8 cellular contexts compared by ENCODE assay signal in genomic region chr17:17749921-17750320, GRCh38.
DNase-seq lines count a peak whose midpoint lies in the region; ATAC-seq, FAIRE-seq and TF ChIP-seq lines count a peak whose summit lies in the region.

No MANE protein-coding gene starts in this region.

- H4K5ac ChIP-seq in H1 (ENCODE audit: insufficient read length, low read depth, low read length): no peak overlapping the region

- no peak overlapping the region for H3K14ac ChIP-seq in H1 (ENCODE audit: insufficient read length)

- no peaks in the 10 kb centered on the region for H3K23me2 ChIP-seq in H1 (ENCODE audit: low read depth, low read length)

- H2AFZ ChIP-seq in H1 (ENCODE audit: low read length): 0 out of 2 replicates have a peak overlapping the region, but pooled peaks have one; percentile 4

- H4K91ac ChIP-seq in H1 (replicated peaks; ENCODE audit: insufficient read length, low read length): no peak overlapping the region

- TF ChIP-seq EP300 in H1 (IDR thresholded peaks at IDR 0.05; ENCODE audit: borderline replicate concordance in 1 of 2, low read depth in 2 of 2, low read length in 2 of 2) (no peak), ovary (IDR thresholded peaks at IDR 0.05) (no peak)

- no peak overlapping the region for H2AK5ac ChIP-seq in H1 (ENCODE audit: low read depth, low read length)

- H3K18ac ChIP-seq in H1 (ENCODE audit: extremely low read depth, low read length): no peak overlapping the region

- no peak overlapping the region for H2BK120ac ChIP-seq in H1 (replicated peaks; ENCODE audit: low read depth, low read length)

- no peak overlapping the region for H3K23ac ChIP-seq in H1 (ENCODE audit: insufficient read length)

- 30% methylated on average over 6 of the region's 6 CpGs; no CpG with 5 or more reads in 1 of the 2 experiments for WGBS in H1 (ENCODE audit: extremely low coverage in 1 of 2, insufficient coverage in 1 of 2, insufficient read length in 1 of 2, insufficient replicate concordance in 2 of 2, low coverage in 1 of 2, low lambda C conversion rate in 2 of 2, missing lambda C conversion rate in 1 of 2), 2 experiments
- WGBS in ovary, 3 donors: 44 to 59% (median 54%) methylated on average over 6 of the region's 6 CpGs

- no peak overlapping the region for H2BK20ac ChIP-seq in H1 (ENCODE audit: low read length)

- H3K79me2 ChIP-seq in H1 (ENCODE audit: control insufficient read depth in 1 of 2, insufficient read depth in 2 of 2, low read length in 2 of 2): no peaks in the 10 kb centered on the region

- H3K27me3 ChIP-seq in H1 (replicated peaks in 1 of 4; ENCODE audit: control insufficient read depth in 3 of 4, extremely low read depth in 1 of 4, insufficient read depth in 3 of 4, low read length in 3 of 4): no peaks in the 10 kb centered on the region
- H3K27me3 ChIP-seq in ovary: no peaks in the 10 kb centered on the region

- H3K36me3 ChIP-seq in H1 (ENCODE audit: control insufficient read depth in 2 of 4, insufficient read depth in 4 of 4, low read length in 3 of 4) (no peaks in the 10 kb centered on the region), ovary (no peaks in the 10 kb centered on the region)

- no peak for TF ChIP-seq RAD21 in H1 (IDR thresholded peaks at IDR 0.05 in 1 of 2, conservative IDR thresholded peaks at IDR 0.05 in 1 of 2; ENCODE audit: low read depth in 2 of 2, low read length in 2 of 2)

- peaks cover 5 to 34% (median 21%) of the 10 kb centered on the region in 4 experiments for H3K4me1 ChIP-seq in H1 (replicated peaks in 1 of 4; ENCODE audit: control insufficient read depth in 3 of 4, insufficient read depth in 4 of 4, low read length in 3 of 4)
- H3K4me1 ChIP-seq in ovary (ENCODE audit: insufficient read depth): peaks cover 8% of the 10 kb centered on the region

- no peaks in the 10 kb centered on the region for H3K79me1 ChIP-seq in H1 (ENCODE audit: low read depth, low read length)

- H4K20me1 ChIP-seq in H1 (replicated peaks in 1 of 2; ENCODE audit: control insufficient read depth in 1 of 2, insufficient read depth in 2 of 2, low read length in 2 of 2): no peaks in the 10 kb centered on the region

- POLR2A ChIA-PET in H1 (lab: Charles Lee; ENCODE audit: partially characterized antibody): interaction anchor here (1.4 to 2.5 kb wide), 2 partner anchors 9 to 10 kb away, joined by 3 to 13 read pairs; no protein-coding TSS in a partner anchor

- no peak overlapping the region for H4K8ac ChIP-seq in H1 (ENCODE audit: extremely low read depth, insufficient read depth, low read length)

- DNase-seq in DMS53 (lab: John Stamatoyannopoulos, UW): peak; percentile 51
- no peak for DNase-seq in DMS53 treated with DMSO at 0.1 percent for 48 hours (lab: John Stamatoyannopoulos, UW; ENCODE audit: unreplicated experiment)
- peak; percentile 85 for DNase-seq in NCI-H1436 treated with DMSO at 0.1 percent for 48 hours (lab: John Stamatoyannopoulos, UW)
- DNase-seq in activated CD4-positive, alpha-beta T cell treated with anti-CD3 and anti-CD28 coated beads, Interleukin-2, amount 50 U/mL, for 1 hour: peak; percentile 48
- peak; percentile 69 to 81 for DNase-seq in H1 (ENCODE audit: low read depth in 1 of 2, low spot score in 2 of 2)
- DNase-seq in ovary: peak in 4 of 5 donors; percentile 35 to 63 (median 58)

- H2BK12ac ChIP-seq in H1 (ENCODE audit: low read depth, low read length): no peak overlapping the region

- TF ChIP-seq CTCF in H1 (IDR thresholded peaks at IDR 0.05; ENCODE audit: control extremely low read depth in 1 of 3, insufficient read depth in 1 of 3, low read depth in 1 of 3, low read length in 3 of 3): no peak
- no peak for TF ChIP-seq CTCF in ovary (IDR thresholded peaks at IDR 0.05)

- H3K4ac ChIP-seq in H1 (replicated peaks; ENCODE audit: insufficient read length, low read depth, low read length): peak overlapping the region; percentile 28

- no peak for TF ChIP-seq POLR2A in H1 (IDR thresholded peaks at IDR 0.05; ENCODE audit: control extremely low read depth in 1 of 2, low read depth in 2 of 2, low read length in 2 of 2)
- no peak for TF ChIP-seq POLR2A in ovary (IDR thresholded peaks at IDR 0.05)

- no peak overlapping the region for H3K4me3 ChIP-seq in H1 (ENCODE audit: extremely low read depth in 1 of 4, insufficient read depth in 2 of 4, low read depth in 3 of 4, low read length in 4 of 4)
- no peak overlapping the region for H3K4me3 ChIP-seq in ovary

- H2BK5ac ChIP-seq in H1 (ENCODE audit: low read depth, low read length): no peak overlapping the region

- H3K4me2 ChIP-seq in H1 (ENCODE audit: insufficient read depth in 1 of 2, low read depth in 2 of 2, low read length in 2 of 2): peak overlapping the region in 1 of 2 experiments; percentile 18; a peak in 2 of 4 replicates

- ATAC-seq in HG03521 (IDR thresholded peaks at IDR 0.05; ENCODE audit: unreplicated experiment): no peak
- no peak for ATAC-seq in HG03108 (IDR thresholded peaks at IDR 0.05; ENCODE audit: unreplicated experiment)

- H2BK15ac ChIP-seq in H1 (ENCODE audit: low read length): no peak overlapping the region

- H3K56ac ChIP-seq in H1 (replicated peaks; ENCODE audit: insufficient read length, low read depth, low read length): no peak overlapping the region

- H3K9me3 ChIP-seq in H1 (ENCODE audit: insufficient read depth in 2 of 2, low read depth in 1 of 2, low read length in 1 of 2) (no peaks in the 10 kb centered on the region), ovary (no peaks in the 10 kb centered on the region)

- intact Hi-C loops in ovary (cut with DNase I): loop anchor here in 1 of 4 donors (10.0 kb wide), 1 partner anchor 65 kb away; the partner anchor contains the start of gene RAI1

- H3K27ac ChIP-seq in H1 (ENCODE audit: low read depth, low read length) (no peak overlapping the region), ovary (no peak overlapping the region)

- FAIRE-seq in H1 (lab: Jason Lieb, UNC): peak; percentile 96

- CTCF ChIA-PET in H1 (lab: Charles Lee; ENCODE audit: partially characterized antibody): interaction anchor here (1.5 to 5.2 kb wide), 8 partner anchors 9 to 40 kb away, joined by 4 to 47 read pairs (median 12); no protein-coding TSS in a partner anchor

- no peak overlapping the region for H3K9ac ChIP-seq in H1 (replicated peaks in 1 of 4; ENCODE audit: extremely low read depth in 1 of 4, low read depth in 3 of 4, low read length in 3 of 4)

TF ChIP-seq in H1, 55 proteins besides CTCF, POLR2A, EP300 and RAD21 (continues in another document):
- TF ChIP-seq SP4 (IDR thresholded peaks at IDR 0.05; ENCODE audit: low read length) (peak; percentile 90; the same call in 1 of the 2 replicates), USF2 (IDR thresholded peaks at IDR 0.05; ENCODE audit: low read length) (peak; percentile 97), BCL11A (IDR thresholded peaks at IDR 0.05; ENCODE audit: low read depth in 2 of 2, low read length in 2 of 2) (no peak), CEBPB (IDR thresholded peaks at IDR 0.05; ENCODE audit: low read depth, low read length) (no peak), BACH1 (IDR thresholded peaks at IDR 0.05; ENCODE audit: low read length) (no peak), RFX5 (IDR thresholded peaks at IDR 0.05; ENCODE audit: borderline replicate concordance, low read depth, low read length) (no peak), SIN3A (conservative IDR thresholded peaks at IDR 0.05 in 1 of 2, IDR thresholded peaks at IDR 0.05 in 1 of 2; ENCODE audit: low read depth in 1 of 2, low read length in 2 of 2) (0 out of 4 replicates have a peak, but pooled peaks of 1 of the 2 experiments have one; percentile 51), SIX5 (IDR thresholded peaks at IDR 0.05; ENCODE audit: low read depth, low read length) (peak; percentile 99), CHD1 (IDR thresholded peaks at IDR 0.05; ENCODE audit: low read depth, low read length) (no peak), ASH2L (IDR thresholded peaks at IDR 0.05; ENCODE audit: low read length) (no peak), SP2 (IDR thresholded peaks at IDR 0.05; ENCODE audit: low read length) (peak; percentile 22; the same call in 1 of the 2 replicates), CBX8 (IDR thresholded peaks at IDR 0.05; ENCODE audit: borderline replicate concordance, low read depth, low read length) (no peak), SUZ12 (IDR thresholded peaks at IDR 0.05; ENCODE audit: low read length) (no peak), EGR1 (IDR thresholded peaks at IDR 0.05; ENCODE audit: borderline replicate concordance, low read depth, low read length) (no peak), KDM5A (IDR thresholded peaks at IDR 0.05; ENCODE audit: low read length) (no peak), FOSL1 (IDR thresholded peaks at IDR 0.05; ENCODE audit: insufficient read depth, low read depth, low read length) (no peak), GTF2F1 (IDR thresholded peaks at IDR 0.05; ENCODE audit: borderline replicate concordance, low read depth, low read length) (no peak), HDAC2 (IDR thresholded peaks at IDR 0.05; ENCODE audit: borderline replicate concordance in 1 of 2, low read depth in 2 of 2, low read length in 2 of 2) (no peak), NRF1 (IDR thresholded peaks at IDR 0.05; ENCODE audit: low read depth, low read length) (no peak), YY1 (IDR thresholded peaks at IDR 0.05; ENCODE audit: low read depth, low read length) (peak; percentile 76; the same call in 1 of the 2 replicates), TEAD4 (IDR thresholded peaks at IDR 0.05; ENCODE audit: low read depth, low read length) (peak; percentile 48; the same call in 1 of the 2 replicates), TBP (IDR thresholded peaks at IDR 0.05; ENCODE audit: low read depth, low read length) (no peak), CBX5 (IDR thresholded peaks at IDR 0.05; ENCODE audit: low read depth, low read length) (no peak), TAF1 (IDR thresholded peaks at IDR 0.05; ENCODE audit: low read depth, low read length) (peak; percentile 33; the same call in 1 of the 2 replicates), RNF2 (IDR thresholded peaks at IDR 0.05; ENCODE audit: borderline replicate concordance, low read depth, low read length, missing control alignments, poor library complexity, severe bottlenecking) (no peak), CHD2 (IDR thresholded peaks at IDR 0.05; ENCODE audit: low read length) (peak; percentile 87)
- TF ChIP-seq, protein P1, sequence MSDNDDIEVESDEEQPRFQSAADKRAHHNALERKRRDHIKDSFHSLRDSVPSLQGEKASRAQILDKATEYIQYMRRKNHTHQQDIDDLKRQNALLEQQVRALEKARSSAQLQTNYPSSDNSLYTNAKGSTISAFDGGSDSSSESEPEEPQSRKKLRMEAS (IDR thresholded peaks at IDR 0.05): peak; percentile 78
